1 cellular context compared by ENCODE assay signal in genomic region chr20:3103369-3104032, GRCh38.
TF ChIP-seq lines count a peak whose summit lies in the region.

No MANE protein-coding gene starts in this region.

TF ChIP-seq in endothelial cell of umbilical vein, 7 proteins besides CTCF, POLR2A, EP300 and RAD21:
- TF ChIP-seq FOS (IDR thresholded peaks at IDR 0.05; ENCODE audit: borderline replicate concordance, insufficient read depth, low read length) = no peak
- no peak for TF ChIP-seq JUN (IDR thresholded peaks at IDR 0.05; ENCODE audit: borderline replicate concordance, insufficient read depth, insufficient read length, low read depth)
- no peak for TF ChIP-seq MYC (IDR thresholded peaks at IDR 0.05; ENCODE audit: low read depth, low read length)
- no peak for TF ChIP-seq MAX (IDR thresholded peaks at IDR 0.05; ENCODE audit: insufficient read depth, insufficient read length)
- TF ChIP-seq POLR2AphosphoS5 (IDR thresholded peaks at IDR 0.05; ENCODE audit: insufficient read depth, low read depth, low read length) = no peak
- TF ChIP-seq EZH2 (IDR thresholded peaks at IDR 0.05; ENCODE audit: borderline replicate concordance, low read depth, low read length, severe bottlenecking) = no peak
- no peak for TF ChIP-seq GATA2 (IDR thresholded peaks at IDR 0.05; ENCODE audit: insufficient read depth, insufficient read length, low read depth, low read length)
